9 cellular contexts compared by ENCODE assay signal in the genomic region with DNA sequence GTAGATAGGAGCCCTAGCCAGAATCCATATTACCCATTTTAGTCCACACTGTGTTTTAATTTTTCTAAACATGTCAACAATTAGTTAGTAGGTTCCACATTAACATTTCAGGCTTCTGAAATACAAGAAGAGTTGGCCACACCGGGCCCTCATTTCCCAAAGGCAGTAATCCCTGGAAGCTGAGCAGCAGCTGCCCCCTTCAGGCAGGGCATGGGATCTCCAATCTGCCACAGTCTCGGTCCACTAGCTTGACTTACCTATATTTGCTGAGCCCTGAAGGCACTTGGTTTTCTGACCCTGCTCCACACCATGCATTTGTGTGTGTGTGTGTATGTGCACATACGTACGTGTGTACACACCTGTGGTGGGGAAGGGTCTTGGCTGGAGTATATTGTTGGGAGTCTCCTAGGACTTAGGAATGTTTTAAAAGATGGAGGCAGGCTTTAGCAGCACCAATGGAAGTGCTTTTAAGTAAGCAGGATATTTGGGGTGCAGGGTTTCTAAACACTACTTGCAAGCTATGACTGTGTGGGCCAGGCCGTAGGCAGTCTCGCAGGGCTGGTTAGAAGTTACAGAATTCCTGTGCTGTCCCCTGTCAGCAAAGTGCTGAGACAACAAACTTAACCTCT.
A peak's percentile ranks its signal among the peaks of the same experiment; 100 is the strongest.
DNase-seq lines count a peak whose midpoint lies in the region; ATAC-seq and TF ChIP-seq lines count a peak whose summit lies in the region.
"Had no signal": no experiment of that assay in that cellular context is flagged by ENCODE, and none has a peak within 500 bp of the region (broad histone marks: within the 10 kb centered on the region; RNA-seq: fewer than 3 reads in every experiment).

No MANE protein-coding gene starts in this region.

- H3K4me1 Mint-ChIP-seq in activated naive CD4-positive, alpha-beta T cell treated with anti-CD3 and anti-CD28 coated beads for 36 hours (ENCODE audit: low read depth) = no peaks in the 10 kb centered on the region
- H3K4me1 Mint-ChIP-seq in activated naive CD4-positive, alpha-beta T cell treated with anti-CD3 and anti-CD28 coated beads, Interleukin-2, amount 10 ng/mL, durations not matched to agents 7 days and 5 days = no peaks in the 10 kb centered on the region
- no peaks in the 10 kb centered on the region for H3K4me1 Mint-ChIP-seq in HFFc6 (ENCODE audit: low read depth)

- peaks cover 3% of the 10 kb centered on the region for H3K9me3 Mint-ChIP-seq in activated naive CD4-positive, alpha-beta T cell treated with anti-CD3 and anti-CD28 coated beads for 36 hours
- H3K9me3 Mint-ChIP-seq in activated naive CD4-positive, alpha-beta T cell treated with anti-CD3 and anti-CD28 coated beads, Interleukin-2, amount 10 ng/mL, durations not matched to agents 7 days and 5 days = no peaks in the 10 kb centered on the region
- H3K9me3 Mint-ChIP-seq in HFFc6 = peaks cover 15% of the 10 kb centered on the region

- H3K4me3 Mint-ChIP-seq in activated naive CD4-positive, alpha-beta T cell treated with anti-CD3 and anti-CD28 coated beads for 36 hours = no peak overlapping the region
- no peak overlapping the region for H3K4me3 Mint-ChIP-seq in activated naive CD4-positive, alpha-beta T cell treated with anti-CD3 and anti-CD28 coated beads, Interleukin-2, amount 10 ng/mL, durations not matched to agents 7 days and 5 days
- H3K4me3 Mint-ChIP-seq in HFFc6 = no peak overlapping the region

- ATAC-seq in upper lobe of right lung (peak; percentile 78), GM18909 (IDR thresholded peaks at IDR 0.05; ENCODE audit: poor library complexity, unreplicated experiment) (no peak)

- H3K27me3 ChIP-seq in upper lobe of right lung = no peaks in the 10 kb centered on the region

- H3K27ac Mint-ChIP-seq in activated naive CD4-positive, alpha-beta T cell treated with anti-CD3 and anti-CD28 coated beads for 36 hours = no peak overlapping the region
- no peak overlapping the region for H3K27ac Mint-ChIP-seq in activated naive CD4-positive, alpha-beta T cell treated with anti-CD3 and anti-CD28 coated beads, Interleukin-2, amount 10 ng/mL, durations not matched to agents 7 days and 5 days
- no peak overlapping the region for H3K27ac Mint-ChIP-seq in HFFc6

- TF ChIP-seq CTCF in upper lobe of right lung (IDR thresholded peaks at IDR 0.05) (peak; percentile 48), HFFc6 (IDR thresholded peaks at IDR 0.05) (no peak)

- CTCF ChIA-PET in activated naive CD4-positive, alpha-beta T cell treated with anti-CD3 and anti-CD28 coated beads for 36 hours (lab: Charles Lee) = interaction anchor here (0.6 to 0.7 kb wide), 2 partner anchors 122 to 726 kb away, joined by 3 read pairs; no protein-coding TSS in a partner anchor
- CTCF ChIA-PET in activated naive CD4-positive, alpha-beta T cell treated with anti-CD3 and anti-CD28 coated beads, Interleukin-2, amount 10 ng/mL, durations not matched to agents 7 days and 5 days (lab: Charles Lee) = interaction anchor here (0.5 to 1.6 kb wide), 4 partner anchors 8 to 1661 kb away, joined by 3 to 4 read pairs (median 4); no protein-coding TSS in a partner anchor

- no peaks in the 10 kb centered on the region for H3K36me3 Mint-ChIP-seq in activated naive CD4-positive, alpha-beta T cell treated with anti-CD3 and anti-CD28 coated beads for 36 hours (ENCODE audit: low read depth)
- no peaks in the 10 kb centered on the region for H3K36me3 Mint-ChIP-seq in activated naive CD4-positive, alpha-beta T cell treated with anti-CD3 and anti-CD28 coated beads, Interleukin-2, amount 10 ng/mL, durations not matched to agents 7 days and 5 days
- H3K36me3 Mint-ChIP-seq in HFFc6 (ENCODE audit: low read depth) = peaks cover 4% of the 10 kb centered on the region; the same call in 1 of the 2 replicates

- no peaks in the 10 kb centered on the region for H3K4me1 ChIP-seq in upper lobe of right lung

- no peak overlapping the region for H3K4me3 ChIP-seq in upper lobe of right lung

- H3K9me3 ChIP-seq in upper lobe of right lung = no peaks in the 10 kb centered on the region

- intact Hi-C loops in activated naive CD4-positive, alpha-beta T cell treated with anti-CD3 and anti-CD28 coated beads for 36 hours (cut with micrococcal nuclease) = no loop called here
- intact Hi-C loops in upper lobe of right lung (cut with DNase I) = no loop called here

- no peak overlapping the region for H3K27ac ChIP-seq in upper lobe of right lung

- H3K27me3 Mint-ChIP-seq in activated naive CD4-positive, alpha-beta T cell treated with anti-CD3 and anti-CD28 coated beads for 36 hours (ENCODE audit: low read depth) = no peaks in the 10 kb centered on the region
- no peaks in the 10 kb centered on the region for H3K27me3 Mint-ChIP-seq in activated naive CD4-positive, alpha-beta T cell treated with anti-CD3 and anti-CD28 coated beads, Interleukin-2, amount 10 ng/mL, durations not matched to agents 7 days and 5 days
- H3K27me3 Mint-ChIP-seq in HFFc6 (ENCODE audit: insufficient read depth) = no peaks in the 10 kb centered on the region

- no peaks in the 10 kb centered on the region for H3K36me3 ChIP-seq in upper lobe of right lung

- DNase-seq in activated naive CD4-positive, alpha-beta T cell treated with anti-CD3 and anti-CD28 coated beads for 36 hours = peak; percentile 10
- no peak for DNase-seq in activated naive CD4-positive, alpha-beta T cell treated with anti-CD3 and anti-CD28 coated beads, Interleukin-2, amount 10 ng/mL, durations not matched to agents 7 days and 5 days
- DNase-seq in NCI-H146 treated with DMSO at 0.1 percent for 48 hours (lab: John Stamatoyannopoulos, UW; ENCODE audit: unreplicated experiment) = peak; percentile 17
- peak; percentile 1 to 7 for DNase-seq in dermis microvascular lymphatic vessel endothelial cell (ENCODE audit: low read depth in 2 of 2)
- DNase-seq in upper lobe of right lung = peak; percentile 71
- DNase-seq in HPDE6-E6E7 (ENCODE audit: extremely low spot score) = no peak
- no peak for DNase-seq in HFFc6
- DNase-seq: stimulated activated CD4-positive, alpha-beta T cell treated with anti-CD3 and anti-CD28 coated beads, Interleukin-4, amount 100 ng/mL, for 4 hours had no signal

Comparison
In these comparisons a context has a peak if more than half of its experiments do, and no peak if none do; other contexts are left out.
1. DNase-seq: peak in activated naive CD4-positive, alpha-beta T cell treated with anti-CD3 and anti-CD28 coated beads for 36 hours (single experiment), NCI-H146 treated with DMSO at 0.1 percent for 48 hours (single experiment), dermis microvascular lymphatic vessel endothelial cell (2 of 2) and upper lobe of right lung (single experiment); none in activated naive CD4-positive, alpha-beta T cell treated with anti-CD3 and anti-CD28 coated beads, Interleukin-2, amount 10 ng/mL, durations not matched to agents 7 days and 5 days (single experiment), HPDE6-E6E7 (single experiment) and HFFc6 (single experiment).